ENCODE assay signal across 6 cellular contexts in genomic region chr5:101174981-101175380, GRCh38.
"Had no signal": no experiment of that assay in that cellular context is flagged by ENCODE, and none has a peak within 500 bp of the region (broad histone marks: within the 10 kb centered on the region; RNA-seq: fewer than 3 reads in every experiment).

No MANE protein-coding gene starts in this region.

- ATAC-seq: GM23338 had no signal

- H3K27ac ChIP-seq: HL-60, KMS-11 had no signal

- H3K9ac ChIP-seq: KMS-11 had no signal

- H3K4me2 ChIP-seq: GM23338, KMS-11 had no signal

- DNase-seq: H9, HCEC 1CT, KBM-7 had no signal

- H3K4me3 ChIP-seq: GM23338 had no signal

- H2AFZ ChIP-seq: GM23338 had no signal
